In genomic region chr6:41733707-41734665, GRCh38 we compare ENCODE assay signal across 1 cellular context.
A peak's percentile ranks its signal among the peaks of the same experiment; 100 is the strongest.
TF ChIP-seq lines count a peak whose summit lies in the region.

No MANE protein-coding gene starts in this region.

TF ChIP-seq in GM12878, 131 proteins besides CTCF, POLR2A, EP300 and RAD21 (continues in another document):
- TF ChIP-seq TCF3 (IDR thresholded peaks at IDR 0.05; ENCODE audit: borderline replicate concordance, insufficient read depth, low read depth, low read length) (0 out of 2 replicates have a peak, but pooled peaks have one; percentile 37), NR2C1 (IDR thresholded peaks at IDR 0.05) (0 out of 2 replicates have a peak, but pooled peaks have one; percentile 22), NKRF (conservative IDR thresholded peaks at IDR 0.05) (peak; percentile 48; the same call in 1 of the 2 replicates), CBX5 (IDR thresholded peaks at IDR 0.05; ENCODE audit: low read depth) (no peak), EED (IDR thresholded peaks at IDR 0.05; ENCODE audit: low read depth) (peak; percentile 52; the same call in 1 of the 2 replicates), REST (IDR thresholded peaks at IDR 0.05; ENCODE audit: low read depth, low read length) (0 out of 2 replicates have a peak, but pooled peaks have one; percentile 33), NBN (IDR thresholded peaks at IDR 0.05) (peak; percentile 79), POU2F2 (IDR thresholded peaks at IDR 0.05; ENCODE audit: borderline replicate concordance, low read depth, low read length) (peak; percentile 8; the same call in 1 of the 3 replicates), MEF2B (IDR thresholded peaks at IDR 0.05; ENCODE audit: partially characterized antibody, poor library complexity, severe bottlenecking) (peak; percentile 17), YY1 (IDR thresholded peaks at IDR 0.05; ENCODE audit: low read depth, low read length) (no peak), IKZF2 (IDR thresholded peaks at IDR 0.05) (peak; percentile 71 to 72), MAX (IDR thresholded peaks at IDR 0.05; ENCODE audit: low read depth, low read length) (peak; percentile 6; the same call in 1 of the 2 replicates), TBL1XR1 (IDR thresholded peaks at IDR 0.05; ENCODE audit: low read depth, low read length) (peak; percentile 10), ZNF592 (IDR thresholded peaks at IDR 0.05) (peak; percentile 68; the same call in 1 of the 2 replicates), BACH1 (IDR thresholded peaks at IDR 0.05; ENCODE audit: borderline replicate concordance) (peak; percentile 86), SIX5 (IDR thresholded peaks at IDR 0.05; ENCODE audit: low read depth, low read length, severe bottlenecking) (no peak), POLR2AphosphoS5 (IDR thresholded peaks at IDR 0.05; ENCODE audit: low read length) (peak; percentile 70; the same call in 1 of the 2 replicates), ZNF274 (IDR thresholded peaks at IDR 0.05; ENCODE audit: insufficient read depth, insufficient read length) (no peak), TCF12 (IDR thresholded peaks at IDR 0.05; ENCODE audit: low read depth, low read length) (no peak), ZNF24 (IDR thresholded peaks at IDR 0.05) (no peak), IRF3 (IDR thresholded peaks at IDR 0.05) (0 out of 2 replicates have a peak, but pooled peaks have one; percentile 21), NRF1 (conservative IDR thresholded peaks at IDR 0.05; ENCODE audit: low read depth, low read length) (peak; percentile 47; the same call in 1 of the 2 replicates), ZNF687 (IDR thresholded peaks at IDR 0.05) (peak; percentile 54; the same call in 1 of the 2 replicates), ATF7 (IDR thresholded peaks at IDR 0.05; ENCODE audit: low read depth) (0 out of 2 replicates have a peak, but pooled peaks have one; percentile 11), HDAC2 (IDR thresholded peaks at IDR 0.05) (no peak), MTA2 (IDR thresholded peaks at IDR 0.05; ENCODE audit: low read depth) (peak; percentile 16; the same call in 1 of the 2 replicates), ELK1 (IDR thresholded peaks at IDR 0.05; ENCODE audit: low read depth, low read length) (0 out of 2 replicates have a peak, but pooled peaks have one; percentile 26), E2F4 (IDR thresholded peaks at IDR 0.05; ENCODE audit: low read depth, low read length) (peak; percentile 50; the same call in 1 of the 2 replicates), RB1 (IDR thresholded peaks at IDR 0.05; ENCODE audit: borderline replicate concordance) (peak; percentile 62; the same call in 1 of the 2 replicates), GATAD2B (conservative IDR thresholded peaks at IDR 0.05; ENCODE audit: low read depth) (peak; percentile 76), MTA3 (IDR thresholded peaks at IDR 0.05; ENCODE audit: borderline replicate concordance, low read length) (no peak), HDGF (IDR thresholded peaks at IDR 0.05) (peak; percentile 87), CBX3 (IDR thresholded peaks at IDR 0.05; ENCODE audit: borderline replicate concordance, low read depth) (no peak), MLLT1 (IDR thresholded peaks at IDR 0.05) (0 out of 2 replicates have a peak, but pooled peaks have one; percentile 31), MXI1 (IDR thresholded peaks at IDR 0.05; ENCODE audit: low read depth, low read length) (peak; percentile 78; the same call in 1 of the 2 replicates), SMAD5 (IDR thresholded peaks at IDR 0.05; ENCODE audit: low read depth) (peak; percentile 69; the same call in 1 of the 2 replicates), SIN3A (IDR thresholded peaks at IDR 0.05; ENCODE audit: low read depth, low read length) (peak; percentile 36; the same call in 1 of the 2 replicates), SREBF1 (IDR thresholded peaks at IDR 0.05; ENCODE audit: low read length) (no peak), BHLHE40 (IDR thresholded peaks at IDR 0.05; ENCODE audit: borderline replicate concordance in 1 of 2, low read depth in 2 of 2, low read length in 1 of 2) (peak; percentile 9 to 76; a peak in 2 of 4 replicates)
